ENCODE assay signal across 25 cellular contexts in genomic region chr14:64945431-64945830, GRCh38. TPM values are rescaled to one million over a fixed set of nuclear protein-coding genes. Genes with fewer than 3 reads are reported as not detected.
"Had no signal": no experiment of that assay in that cellular context is flagged by ENCODE, and none has a peak within 500 bp of the region (broad histone marks: within the 10 kb centered on the region; RNA-seq: fewer than 3 reads in every experiment).

No MANE protein-coding gene starts in this region.

- H3K4me3 Mint-ChIP-seq: natural killer cell treated with Interleukin-12 subunit alpha and Interleukin-12 subunit beta and Interleukin-15 and Interleukin-18, amount 100 ng/mL, for 72 hours had no signal

- H3K4me3 ChIP-seq: lower lobe of right lung, tibial nerve, vagina had no signal

- H3K4me1 ChIP-seq: lower lobe of right lung, tibial nerve had no signal

- H3K27ac ChIP-seq: epithelial cell of prostate, lower lobe of right lung, tibial nerve, vagina had no signal

- H3K27me3 ChIP-seq: tibial nerve, vagina had no signal

- ATAC-seq: left colon; lower lobe of right lung; natural killer cell treated with Interleukin-12 subunit alpha and Interleukin-12 subunit beta and Interleukin-15 and Interleukin-18, amount 100 ng/mL, for 72 hours; stimulated activated naive CD8-positive, alpha-beta T cell treated with anti-CD3 and anti-CD28 coated beads, Interleukin-15, Interleukin-2, amounts not matched to agents 100 U/mL and 50 U/mL, for 24 hours had no signal

- H3K9me3 ChIP-seq: lower lobe of right lung, tibial nerve, vagina had no signal

- H3K27me3 Mint-ChIP-seq: natural killer cell treated with Interleukin-12 subunit alpha and Interleukin-12 subunit beta and Interleukin-15 and Interleukin-18, amount 100 ng/mL, for 72 hours had no signal

- H3K36me3 Mint-ChIP-seq: natural killer cell treated with Interleukin-12 subunit alpha and Interleukin-12 subunit beta and Interleukin-15 and Interleukin-18, amount 100 ng/mL, for 72 hours had no signal

- DNase-seq: activated CD4-positive, alpha-beta T cell treated with anti-CD3 and anti-CD28 coated beads, Interleukin-2, amount 50 U/mL, for 4 hours; activated naive CD4-positive, alpha-beta T cell treated with anti-CD3 and anti-CD28 coated beads, Interleukin-2, amount 50 U/mL, for 16 hours; activated T-cell treated with anti-CD3 and anti-CD28 coated beads for 4 hours; amniotic stem cell; caudate nucleus; foreskin fibroblast; hippocampal formation; left colon; lower lobe of right lung; posterior cingulate gyrus; retina; stimulated activated CD4-positive, alpha-beta T cell treated with anti-CD3 and anti-CD28 coated beads, Interleukin-12 subunit alpha, Interleukin-12 subunit beta, amount 100 ng/mL, for 4 hours; stimulated activated CD4-positive, alpha-beta T cell treated with anti-CD3 and anti-CD28 coated beads, Interleukin-1b, Interleukin-23, amount 100 ng/mL, for 48 hours; stimulated activated naive CD8-positive, alpha-beta T cell treated with anti-CD3 and anti-CD28 coated beads, Interleukin-15, Interleukin-2, amounts not matched to agents 100 U/mL and 50 U/mL, for 24 hours; substantia nigra; SW 1271 had no signal

- H3K9me3 Mint-ChIP-seq: activated T-helper 2 cell treated with anti-CD3 and anti-CD28 coated beads, Interferon-gamma antibody, Interleukin-2, Interleukin-4, amounts not matched to agents 10 μg/mL and 5 μg/mL and 100 μg/mL, durations not matched to agents 14 hours and 24 hours and 36 hours; natural killer cell treated with Interleukin-12 subunit alpha and Interleukin-12 subunit beta and Interleukin-15 and Interleukin-18, amount 100 ng/mL, for 72 hours had no signal

- H3K27ac Mint-ChIP-seq: activated T-helper 2 cell treated with anti-CD3 and anti-CD28 coated beads, Interferon-gamma antibody, Interleukin-2, Interleukin-4, amounts not matched to agents 10 μg/mL and 5 μg/mL and 100 μg/mL, durations not matched to agents 14 hours and 24 hours and 36 hours had no signal

RNA-seq across cellular contexts. Expression of gene GPX2, which starts 2.9 kb away (rescaled TPM):
- total RNA-seq: activated T-helper 2 cell treated with anti-CD3 and anti-CD28 coated beads, Interferon-gamma antibody, Interleukin-2, Interleukin-4, amounts not matched to agents 10 μg/mL and 5 μg/mL and 100 μg/mL, durations not matched to agents 14 hours and 24 hours and 36 hours; dermis microvascular lymphatic vessel endothelial cell; glomerular endothelial cell; lower lobe of right lung; mesenteric fat pad; natural killer cell treated with Interleukin-12 subunit alpha and Interleukin-12 subunit beta and Interleukin-15 and Interleukin-18, amount 100 ng/mL, for 72 hours; T-helper 2 cell treated with Interferon-gamma antibody and Interleukin-4, amounts not matched to agents 100 ng/mL and 5 ng/mL, for 36 hours; tibial nerve had no signal
